Comparison of ENCODE assay signal across 9 cellular contexts in the genomic region with DNA sequence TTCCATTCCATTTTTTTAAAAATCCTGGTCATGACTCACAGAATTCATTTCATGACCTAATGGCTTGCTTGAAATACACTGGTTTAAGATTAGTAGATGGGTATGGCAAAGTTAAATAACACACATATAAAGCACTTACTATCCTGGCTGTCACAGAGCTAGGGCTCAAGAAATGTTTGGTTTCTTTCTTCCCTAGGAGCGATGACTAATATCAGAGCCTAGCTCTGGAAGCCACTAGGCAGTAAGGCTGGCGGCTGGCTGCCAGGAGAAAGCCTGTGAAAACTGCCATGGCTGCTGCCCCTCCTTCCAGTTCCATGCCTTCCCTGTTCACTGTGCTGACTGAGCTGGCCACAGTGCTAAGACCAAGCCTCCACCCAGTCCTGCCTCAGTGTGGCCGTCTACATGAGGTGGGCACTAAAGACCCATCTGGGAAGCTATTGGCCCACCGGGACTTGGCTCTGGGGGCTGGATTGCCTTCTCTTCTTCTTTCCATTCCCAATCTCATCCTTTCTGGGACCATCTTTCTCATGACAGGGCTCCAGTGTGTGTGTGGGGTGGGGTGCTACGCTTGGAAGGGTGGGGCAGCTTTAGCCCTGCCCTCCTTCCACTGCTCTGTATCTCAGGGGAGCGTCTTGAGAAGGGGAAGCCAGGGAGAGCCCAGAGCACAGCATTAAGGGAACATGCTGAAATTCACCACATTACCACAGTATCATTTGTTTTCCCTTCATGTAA. TPM values are rescaled to one million over a fixed set of nuclear protein-coding genes. Genes with fewer than 3 reads are reported as not detected.
A peak's percentile ranks its signal among the peaks of the same experiment; 100 is the strongest.
DNase-seq lines count a peak whose midpoint lies in the region; ATAC-seq and TF ChIP-seq lines count a peak whose summit lies in the region.
"Had no signal": no experiment of that assay in that cellular context is flagged by ENCODE, and none has a peak within 500 bp of the region (broad histone marks: within the 10 kb centered on the region; RNA-seq: fewer than 3 reads in every experiment).

No MANE protein-coding gene starts in this region.

- H3K4me1 ChIP-seq in esophagus squamous epithelium, result peaks cover 18 to 66% (median 25%) of the 10 kb centered on the region in 3 donors
- H3K4me1 ChIP-seq in muscle layer of duodenum (ENCODE audit: control insufficient read depth in 1 of 2, insufficient read depth in 2 of 2, low read length in 2 of 2), result peaks cover 3 to 22% of the 10 kb centered on the region in 2 donors

- no peak for TF ChIP-seq POLR2A in esophagus squamous epithelium (IDR thresholded peaks at IDR 0.05)

- WGBS in esophagus squamous epithelium, 2 donors, result 34 to 47% methylated on average over 4 to 5 of the region's 6 CpGs

- H3K36me3 ChIP-seq in esophagus squamous epithelium (peaks cover 4 to 66% (median 23%) of the 10 kb centered on the region in 3 donors), muscle layer of duodenum (ENCODE audit: control insufficient read depth in 1 of 2, insufficient read depth in 2 of 2, low read length in 2 of 2) (peaks cover 31 to 57% of the 10 kb centered on the region in 2 donors)

- no peak for TF ChIP-seq CTCF in esophagus squamous epithelium (IDR thresholded peaks at IDR 0.05)

- H3K27me3 Mint-ChIP-seq in stimulated activated naive CD8-positive, alpha-beta T cell treated with anti-CD3 and anti-CD28 coated beads, Interleukin-15, amount 100 ng/mL, for 72 hours, result no peaks in the 10 kb centered on the region
- H3K27me3 Mint-ChIP-seq: B cell had no signal

- H3K27ac ChIP-seq in esophagus squamous epithelium (peak overlapping the region; percentile 49 to 81 (median 62)), muscle layer of duodenum (ENCODE audit: low read length) (peak overlapping the region; percentile 25)

- intact Hi-C loops in esophagus squamous epithelium (cut with DNase I), result no loop called here

- ATAC-seq in stimulated activated naive CD8-positive, alpha-beta T cell treated with anti-CD3 and anti-CD28 coated beads, Interleukin-15, amount 100 ng/mL, for 72 hours, result no peak
- no peak for ATAC-seq in stimulated activated naive CD8-positive, alpha-beta T cell treated with anti-CD3 and anti-CD28 coated beads, Interleukin-15, Interleukin-2, amounts not matched to agents 100 U/mL and 50 U/mL, for 24 hours
- no peak for ATAC-seq in HG03378 (IDR thresholded peaks at IDR 0.05; ENCODE audit: unreplicated experiment)
- ATAC-seq in HG03521 (IDR thresholded peaks at IDR 0.05; ENCODE audit: unreplicated experiment), result no peak
- ATAC-seq in left lobe of liver, result no peak
- no peak for ATAC-seq in GM18873 (IDR thresholded peaks at IDR 0.05; ENCODE audit: low FRiP score, unreplicated experiment)

- H3K4me1 Mint-ChIP-seq in stimulated activated naive CD8-positive, alpha-beta T cell treated with anti-CD3 and anti-CD28 coated beads, Interleukin-15, amount 100 ng/mL, for 72 hours, result no peaks in the 10 kb centered on the region

- H3K4me3 ChIP-seq in esophagus squamous epithelium (no peak overlapping the region), muscle layer of duodenum (ENCODE audit: low read depth in 1 of 2, low read length in 2 of 2) (peak overlapping the region in 1 of 2 donors; percentile 29)

- H3K27ac Mint-ChIP-seq in stimulated activated naive CD8-positive, alpha-beta T cell treated with anti-CD3 and anti-CD28 coated beads, Interleukin-15, amount 100 ng/mL, for 72 hours, result peak overlapping the region; percentile 66 to 92
- H3K27ac Mint-ChIP-seq: B cell had no signal

- no peak overlapping the region for H3K4me3 Mint-ChIP-seq in stimulated activated naive CD8-positive, alpha-beta T cell treated with anti-CD3 and anti-CD28 coated beads, Interleukin-15, amount 100 ng/mL, for 72 hours
- H3K4me3 Mint-ChIP-seq: B cell had no signal

- DNase-seq in stimulated activated naive CD8-positive, alpha-beta T cell treated with anti-CD3 and anti-CD28 coated beads, Interleukin-15, amount 100 ng/mL, for 72 hours, result no peak
- DNase-seq in stimulated activated naive CD8-positive, alpha-beta T cell treated with anti-CD3 and anti-CD28 coated beads, Interleukin-15, Interleukin-2, amounts not matched to agents 100 U/mL and 50 U/mL, for 24 hours, result no peak
- DNase-seq in esophagus squamous epithelium (lab: John Stamatoyannopoulos, UW) (no peak), left lobe of liver (ENCODE audit: low spot score) (no peak)

- H3K27me3 ChIP-seq in esophagus squamous epithelium (peaks cover 0 to 3% (median 0%) of the 10 kb centered on the region in 4 donors), muscle layer of duodenum (ENCODE audit: low read depth, low read length) (no peaks in the 10 kb centered on the region)

- H3K9me3 Mint-ChIP-seq in stimulated activated naive CD8-positive, alpha-beta T cell treated with anti-CD3 and anti-CD28 coated beads, Interleukin-15, amount 100 ng/mL, for 72 hours, result no peaks in the 10 kb centered on the region

- H3K9me3 ChIP-seq in esophagus squamous epithelium (no peaks in the 10 kb centered on the region), muscle layer of duodenum (ENCODE audit: control insufficient read depth in 1 of 2, low read length in 2 of 2) (no peaks in the 10 kb centered on the region)

RNA-seq across cellular contexts. Expression of a gene that starts 10.8 kb away (rescaled TPM):
- not detected for total RNA-seq in esophagus squamous epithelium
- not detected for total RNA-seq in left lobe of liver
- total RNA-seq: B cell had no signal

RNA-seq across cellular contexts. Expression of a gene that starts 16.5 kb away (rescaled TPM):
- total RNA-seq in esophagus squamous epithelium (10 to 100 TPM; 17.7 to 62.3 (median 30.3) TPM), left lobe of liver (41.2 TPM)

RNA-seq across cellular contexts. Expression of a gene that starts 25.5 kb away (rescaled TPM):
- total RNA-seq in esophagus squamous epithelium (not detected), left lobe of liver (not detected)
- total RNA-seq: B cell had no signal

RNA-seq across cellular contexts. Expression of a gene that starts 52.9 kb away (rescaled TPM):
- total RNA-seq in esophagus squamous epithelium (not detected), left lobe of liver (not detected)
- total RNA-seq: B cell had no signal
